In the genomic region with DNA sequence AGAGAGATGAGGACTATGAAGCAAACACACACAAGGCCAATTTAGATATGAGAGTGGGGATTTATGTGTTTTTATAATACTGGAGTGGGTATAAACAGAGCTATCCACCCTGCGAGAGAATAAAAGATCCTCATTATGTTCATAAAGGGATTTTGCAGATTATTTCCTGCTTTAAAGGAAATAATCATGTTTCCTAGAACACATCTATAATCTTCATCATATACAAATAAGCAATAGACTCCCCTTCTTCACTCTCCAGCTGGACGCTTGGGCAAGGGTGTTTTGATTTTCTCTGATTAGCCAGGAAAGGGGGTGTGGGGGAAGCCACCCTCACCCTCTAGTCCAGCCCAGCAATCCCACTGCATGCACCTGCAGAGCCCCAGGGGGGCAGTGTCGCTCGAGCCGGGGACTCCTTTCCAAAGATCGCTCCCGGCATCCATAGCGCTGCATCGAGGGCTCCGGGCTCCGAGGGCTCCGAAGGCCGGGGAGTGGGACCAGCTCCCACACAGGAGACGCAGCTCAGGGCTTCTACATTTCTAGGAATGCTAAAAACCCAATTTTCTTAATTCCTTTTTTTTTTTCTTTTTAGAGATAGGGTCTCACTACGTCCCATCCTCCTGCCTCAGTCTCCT, we compare ENCODE assay signal across 17 cellular contexts. TPM values are rescaled to one million over a fixed set of nuclear protein-coding genes. Genes with fewer than 3 reads are reported as not detected.
DNase-seq lines count a peak whose midpoint lies in the region; ATAC-seq and TF ChIP-seq lines count a peak whose summit lies in the region.
"Had no signal": no experiment of that assay in that cellular context is flagged by ENCODE, and none has a peak within 500 bp of the region (broad histone marks: within the 10 kb centered on the region; RNA-seq: fewer than 3 reads in every experiment).

No MANE protein-coding gene starts in this region.

- H3K4ac ChIP-seq in IMR-90 (ENCODE audit: low read depth, low read length) (no peak overlapping the region), trophoblast cell (ENCODE audit: low read depth, low read length) (peak overlapping the region; percentile 71)

- H4K91ac ChIP-seq in IMR-90 (ENCODE audit: insufficient read depth, low read depth, low read length) = no peak overlapping the region
- H4K91ac ChIP-seq in trophoblast cell (ENCODE audit: low read depth, low read length) = no peak overlapping the region

- peaks cover 7% of the 10 kb centered on the region for H3K36me3 Mint-ChIP-seq in progenitor cell of endocrine pancreas (ENCODE audit: insufficient read depth)

- H3K18ac ChIP-seq in IMR-90 (ENCODE audit: low read depth, low read length) = no peak overlapping the region; the same call in 1 of the 2 replicates
- no peak overlapping the region for H3K18ac ChIP-seq in trophoblast cell (ENCODE audit: low read length)

- peaks cover 22% of the 10 kb centered on the region for H3F3A ChIP-seq in SK-N-SH (replicated peaks; ENCODE audit: insufficient read depth)

- H3K56ac ChIP-seq in IMR-90 (ENCODE audit: extremely low read depth, insufficient read depth, low read length) = no peak overlapping the region

- H3K36me3 ChIP-seq in IMR-90 (ENCODE audit: control insufficient read depth, insufficient read depth, low read length) (peaks cover 11% of the 10 kb centered on the region), SK-N-SH (replicated peaks in 1 of 2; ENCODE audit: control insufficient read depth in 1 of 2, insufficient read depth in 2 of 2, low read length in 1 of 2) (peaks cover 0 to 6% of the 10 kb centered on the region in 2 experiments), kidney epithelial cell (ENCODE audit: control insufficient read depth, insufficient read depth, low read length) (no peaks in the 10 kb centered on the region), trophoblast cell (ENCODE audit: control insufficient read depth in 1 of 2, insufficient read depth in 2 of 2, low read length in 2 of 2) (peaks cover 10 to 13% of the 10 kb centered on the region in 2 experiments)
- H3K36me3 ChIP-seq: cardiac muscle cell, thyroid gland had no signal

- WGBS in IMR-90 (ENCODE audit: extremely low coverage in 2 of 2, insufficient read length in 1 of 2), 2 experiments = 76% methylated on average over 5 of the region's 15 CpGs; no CpG with 5 or more reads in 1 of the 2 experiments
- WGBS in SK-N-SH (ENCODE audit: low lambda C conversion rate) = 67% methylated on average over 13 of the region's 15 CpGs
- no CpG with 5 or more reads among the region's 15 CpGs for WGBS in trophoblast cell (ENCODE audit: extremely low coverage, insufficient coverage, insufficient read length)

- H4K5ac ChIP-seq in IMR-90 (ENCODE audit: low read depth, low read length) = no peak overlapping the region

- H3K27me3 ChIP-seq in IMR-90 (ENCODE audit: control insufficient read depth, insufficient read depth, low read length) (no peaks in the 10 kb centered on the region), SK-N-SH (ENCODE audit: insufficient read depth) (no peaks in the 10 kb centered on the region), kidney epithelial cell (ENCODE audit: control insufficient read depth, insufficient read depth, low read length) (no peaks in the 10 kb centered on the region), trophoblast cell (ENCODE audit: insufficient read depth, low read length) (no peaks in the 10 kb centered on the region)
- H3K27me3 ChIP-seq: cardiac muscle cell, thyroid gland had no signal

- H3K79me1 ChIP-seq in IMR-90 (ENCODE audit: low read depth in 1 of 2, low read length in 2 of 2) (peaks cover 11 to 83% of the 10 kb centered on the region in 2 experiments), trophoblast cell (ENCODE audit: low read length) (no peaks in the 10 kb centered on the region)

- H2AK9ac ChIP-seq in IMR-90 (replicated peaks; ENCODE audit: low read depth, low read length, poor library complexity) = no peak overlapping the region

- H3K79me2 ChIP-seq in SK-N-SH (ENCODE audit: insufficient read depth) (peaks cover 100% of the 10 kb centered on the region), trophoblast cell (ENCODE audit: control insufficient read depth, insufficient read depth, low read length, poor library complexity) (peaks cover 16% of the 10 kb centered on the region)

- no peaks in the 10 kb centered on the region for H3K9me2 ChIP-seq in SK-N-SH

- CTCF ChIA-PET in IMR-90 (lab: Yijun Ruan, JAX) (interaction anchor here (0.8 kb wide), 1 partner anchor 22 kb away, joined by 3 read pairs; no protein-coding TSS in a partner anchor), SK-N-SH (lab: Yijun Ruan, JAX) (no interaction called here)

- H2AFZ ChIP-seq in IMR-90 (replicated peaks; ENCODE audit: low read length, poor library complexity) = no peak overlapping the region
- no peak overlapping the region for H2AFZ ChIP-seq in SK-N-SH (ENCODE audit: low read depth)
- H2AFZ ChIP-seq in trophoblast cell (ENCODE audit: insufficient read depth, low read length, poor library complexity) = no peak overlapping the region

- no peak overlapping the region for H2BK20ac ChIP-seq in IMR-90 (ENCODE audit: low read depth, low read length)

- intact Hi-C loops in IMR-90 (cut with micrococcal nuclease) = no loop called here

- no peak for TF ChIP-seq POLR2A in IMR-90 (IDR thresholded peaks at IDR 0.05; ENCODE audit: low read depth, low read length)

- H3K4me1 Mint-ChIP-seq in progenitor cell of endocrine pancreas (ENCODE audit: low read depth) = peaks cover 6% of the 10 kb centered on the region

- H3K27ac ChIP-seq in IMR-90 (ENCODE audit: insufficient read depth, low read length) (peak overlapping the region; percentile 20; the same call in 1 of the 2 replicates), SK-N-SH (ENCODE audit: low read depth in 2 of 2, low read length in 1 of 2) (no peak overlapping the region), trophoblast cell (ENCODE audit: low read depth, low read length) (no peak overlapping the region)

- in situ Hi-C loops in IMR-90 (cut with MboI; ENCODE audit: low sequenced_read_pairs) = no loop called here

- H3K4me3 ChIP-seq in IMR-90 (ENCODE audit: insufficient read depth, low read depth, low read length) (no peak overlapping the region), SK-N-SH (ENCODE audit: low read depth in 2 of 2, low read length in 1 of 2) (no peak overlapping the region), kidney epithelial cell (ENCODE audit: low read depth, low read length) (no peak overlapping the region), trophoblast cell (ENCODE audit: low read depth, low read length) (no peak overlapping the region)
- H3K4me3 ChIP-seq: cardiac muscle cell, thyroid gland had no signal

- H4K12ac ChIP-seq in trophoblast cell (ENCODE audit: low read depth, low read length) = no peak overlapping the region

- no peak overlapping the region for H2BK15ac ChIP-seq in IMR-90 (ENCODE audit: low read depth, low read length)

- TF ChIP-seq RAD21 in IMR-90 (IDR thresholded peaks at IDR 0.05; ENCODE audit: low read length) (no peak), SK-N-SH (IDR thresholded peaks at IDR 0.05; ENCODE audit: low read length) (no peak)

- H3K4me1 ChIP-seq in IMR-90 (ENCODE audit: control insufficient read depth, insufficient read depth, low read length) (peaks cover 28% of the 10 kb centered on the region), SK-N-SH (ENCODE audit: control insufficient read depth in 1 of 2, insufficient read depth in 2 of 2, low read depth in 1 of 2, low read length in 1 of 2) (peaks cover 0 to 19% of the 10 kb centered on the region in 2 experiments; a peak in 1 of 4 replicates), trophoblast cell (ENCODE audit: control insufficient read depth in 1 of 2, insufficient read depth in 2 of 2, low read length in 2 of 2) (peaks cover 0 to 4% of the 10 kb centered on the region in 2 experiments)

- H2BK5ac ChIP-seq in IMR-90 (ENCODE audit: low read depth, low read length, poor library complexity, severe bottlenecking) (no peak overlapping the region), trophoblast cell (ENCODE audit: low read depth, low read length, poor library complexity) (no peak overlapping the region)

- H2BK120ac ChIP-seq in IMR-90 (ENCODE audit: low read depth, low read length) (no peak overlapping the region), trophoblast cell (ENCODE audit: insufficient read depth, low read length, poor library complexity) (no peak overlapping the region)

- no peaks in the 10 kb centered on the region for H3K9me3 ChIP-seq in IMR-90 (ENCODE audit: control insufficient read depth, insufficient read depth, low read length)
- no peaks in the 10 kb centered on the region for H3K9me3 ChIP-seq in SK-N-SH
- no peaks in the 10 kb centered on the region for H3K9me3 ChIP-seq in trophoblast cell (ENCODE audit: insufficient read depth, low read depth, low read length)
- H3K9me3 ChIP-seq: thyroid gland had no signal

- H3K23ac ChIP-seq in IMR-90 (ENCODE audit: low read depth, low read length) (no peak overlapping the region), trophoblast cell (ENCODE audit: low read length) (no peak overlapping the region)

- peak; percentile 46 for ATAC-seq in IMR-90 (ENCODE audit: low read depth)
- ATAC-seq in HG03469 (IDR thresholded peaks at IDR 0.05; ENCODE audit: unreplicated experiment) = no peak
- ATAC-seq: right cardiac atrium had no signal

- H2AK5ac ChIP-seq in IMR-90 (ENCODE audit: low read depth, low read length) (no peak overlapping the region), trophoblast cell (ENCODE audit: low read length) (no peak overlapping the region)

- H2BK12ac ChIP-seq in trophoblast cell (ENCODE audit: low read length) = no peak overlapping the region

- no TSS peak for BruUV-seq in IMR-90 (replicated peaks; lab: Mats Ljungman, UMichigan)

- peaks cover 5% of the 10 kb centered on the region for H3K9me3 Mint-ChIP-seq in progenitor cell of endocrine pancreas (ENCODE audit: low read depth)

- TF ChIP-seq EP300 in SK-N-SH (IDR thresholded peaks at IDR 0.05; ENCODE audit: borderline replicate concordance in 1 of 2, low read depth in 1 of 2, low read length in 1 of 2) = no peak

- H4K8ac ChIP-seq in IMR-90 (ENCODE audit: low read depth in 2 of 2, low read length in 2 of 2) (no peak overlapping the region), trophoblast cell (ENCODE audit: low read depth, low read length) (no peak overlapping the region)

- H3K9me1 ChIP-seq in IMR-90 (ENCODE audit: insufficient read depth, low read length) = peaks cover 33% of the 10 kb centered on the region

- no peak overlapping the region for H3K4me3 Mint-ChIP-seq in progenitor cell of endocrine pancreas (ENCODE audit: low read depth)

- H3K27me3 Mint-ChIP-seq in progenitor cell of endocrine pancreas = no peaks in the 10 kb centered on the region

- H3K14ac ChIP-seq in IMR-90 (replicated peaks; ENCODE audit: low read depth, low read length) = no peak overlapping the region
- H3K14ac ChIP-seq in trophoblast cell (ENCODE audit: low read length) = no peak overlapping the region

- H3K27ac Mint-ChIP-seq in progenitor cell of endocrine pancreas = no peak overlapping the region

- DNase-seq in IMR-90 (no peak), SK-N-SH (peak; percentile 47), kidney epithelial cell (ENCODE audit: low read depth) (no peak), trophoblast cell (no peak), progenitor cell of endocrine pancreas (ENCODE audit: low spot score, unreplicated experiment) (no peak), AG08396 (ENCODE audit: low spot score) (no peak)
- DNase-seq: activated CD4-positive, alpha-beta T cell treated with anti-CD3 and anti-CD28 coated beads for 48 hours; COR-L47; DND-41; erythroblast; foreskin melanocyte; midbrain; right cardiac atrium; SW 1271; thyroid gland had no signal

- H3K9ac ChIP-seq in IMR-90 (ENCODE audit: low read depth, low read length) = no peak overlapping the region
- no peak overlapping the region for H3K9ac ChIP-seq in SK-N-SH
- no peak overlapping the region for H3K9ac ChIP-seq in trophoblast cell (ENCODE audit: low read length)

- dilution Hi-C loops in IMR-90 (cut with HindIII; ENCODE audit: low sequenced_read_pairs, unreplicated experiment) = no loop called here

- H4K20me1 ChIP-seq in IMR-90 (ENCODE audit: insufficient read depth, low read length) (peaks cover 89% of the 10 kb centered on the region), SK-N-SH (ENCODE audit: insufficient read depth) (peaks cover 31% of the 10 kb centered on the region)

- POLR2A ChIA-PET in IMR-90 (lab: Charles Lee; ENCODE audit: unreplicated experiment) (no interaction called here), SK-N-SH (lab: Yijun Ruan, JAX) (interaction anchor here (0.6 kb wide), 1 partner anchor 77 kb away, joined by 3 read pairs; no protein-coding TSS in a partner anchor)

- H3K4me2 ChIP-seq in IMR-90 (ENCODE audit: low read depth, low read length) (no peak overlapping the region; the same call in 1 of the 2 replicates), SK-N-SH (no peak overlapping the region), trophoblast cell (ENCODE audit: low read length) (no peak overlapping the region)

- no peak for TF ChIP-seq CTCF in IMR-90 (conservative IDR thresholded peaks at IDR 0.05; ENCODE audit: low read depth, low read length)
- TF ChIP-seq CTCF in SK-N-SH (IDR thresholded peaks at IDR 0.05) = peak; percentile 26
- TF ChIP-seq CTCF in kidney epithelial cell (IDR thresholded peaks at IDR 0.05; ENCODE audit: insufficient read depth, low read length, poor library complexity, severe bottlenecking) = peak; percentile 22
- TF ChIP-seq CTCF in progenitor cell of endocrine pancreas (IDR thresholded peaks at IDR 0.05; ENCODE audit: unreplicated experiment) = no peak

RNA-seq across cellular contexts. Expression of a gene that starts 38.6 kb away (rescaled TPM):
- total RNA-seq in IMR-90 (2012; rRNA removed) (12.7 and 16.4 TPM in 2 replicates), kidney epithelial cell (20.2 and 26.7 TPM in 2 replicates), progenitor cell of endocrine pancreas (13.2 and 15.2 TPM in 2 replicates)
- polyA plus RNA-seq in IMR-90 (2012; rRNA removed) (22.4 and 36.9 TPM in 2 replicates), SK-N-SH (2012; rRNA removed) (19.6 and 19.7 TPM in 2 replicates)
- 18.2 and 24.6 TPM in 2 replicates for polyA plus RNA-seq in IMR-90 (2012; cell fraction: cytosol; rRNA removed)
- polyA plus RNA-seq in IMR-90 (2012; cell fraction: nucleus; rRNA removed; ENCODE audit: low replicate concordance) = 41.2 and 51.8 TPM in 2 replicates
- 23.5 and 24.6 TPM in 2 replicates for polyA plus RNA-seq in SK-N-SH (2012; cell fraction: cytosol; rRNA removed)
- polyA plus RNA-seq in SK-N-SH (2012; cell fraction: nucleus; rRNA removed) = 39.0 and 45.8 TPM in 2 replicates
- 33.1 and 34.6 TPM in 2 replicates for polyA plus RNA-seq in trophoblast cell (2013)

Comparison
In these comparisons a context has a peak if more than half of its experiments do, and no peak if none do; other contexts are left out.
1. CTCF ChIP-seq: peak in SK-N-SH (single experiment) and kidney epithelial cell (single experiment); none in IMR-90 (single experiment) and progenitor cell of endocrine pancreas (single experiment).